Comparison of ENCODE assay signal across 9 cellular contexts in genomic region chr2:102975996-102976636, GRCh38.
A peak's percentile ranks its signal among the peaks of the same experiment; 100 is the strongest.
DNase-seq lines count a peak whose midpoint lies in the region; ATAC-seq and TF ChIP-seq lines count a peak whose summit lies in the region.
"Had no signal": no experiment of that assay in that cellular context is flagged by ENCODE, and none has a peak within 500 bp of the region (broad histone marks: within the 10 kb centered on the region; RNA-seq: fewer than 3 reads in every experiment).

No MANE protein-coding gene starts in this region.

- no peak for ATAC-seq in GM18873 (IDR thresholded peaks at IDR 0.05; ENCODE audit: low FRiP score, unreplicated experiment)

- 0 out of 2 replicates have a peak, but pooled peaks have one; percentile 41 for TF ChIP-seq CTCF in HEK293 (tag by site-specific recombination; IDR thresholded peaks at IDR 0.05)
- peak; percentile 66 for TF ChIP-seq CTCF in nephron (IDR thresholded peaks at IDR 0.05; ENCODE audit: unreplicated experiment in 3 of 3)

- no peaks in the 10 kb centered on the region for H3K9me3 Mint-ChIP-seq in nephron

- no peaks in the 10 kb centered on the region for H3K36me3 Mint-ChIP-seq in nephron (ENCODE audit: low read depth)

- H3K27ac ChIP-seq in HEK293 (ENCODE audit: extremely low read depth, low read depth, low read length): no peak overlapping the region
- H3K27ac ChIP-seq: SJSA1 had no signal

- H3K9me3 ChIP-seq in HEK293 (ENCODE audit: control insufficient read depth, insufficient read depth, low read depth, low read length): no peaks in the 10 kb centered on the region
- H3K9me3 ChIP-seq: SJSA1 had no signal

- peak overlapping the region in 2 of 3 experiments; percentile 1 to 14 for H3K27ac Mint-ChIP-seq in nephron

- H3K4me1 Mint-ChIP-seq in nephron: peaks cover 31% of the 10 kb centered on the region

- no peaks in the 10 kb centered on the region for H3K36me3 ChIP-seq in HEK293 (ENCODE audit: control insufficient read depth in 2 of 2, insufficient read depth in 1 of 2, low read length in 2 of 2)
- H3K36me3 ChIP-seq: SJSA1 had no signal

- no peak overlapping the region for H3K4me3 ChIP-seq in HEK293 (ENCODE audit: low read depth, low read length)
- H3K4me3 ChIP-seq: SJSA1 had no signal

- POLR2A ChIA-PET in HEK293 (lab: Yijun Ruan, JAX): no interaction called here

- peak; percentile 10 for DNase-seq in ELR (ENCODE audit: low read depth)
- DNase-seq in NCI-H524 treated with DMSO at 0.1 percent for 48 hours (lab: John Stamatoyannopoulos, UW): peak; percentile 22
- DNase-seq in cerebellar cortex (ENCODE audit: low spot score): peak; percentile 40
- no peak for DNase-seq in activated effector memory CD4-positive, alpha-beta T cell treated with Interleukin-2 at 50 U/mL for 16 hours
- no peak for DNase-seq in activated CD4-positive, alpha-beta T cell treated with anti-CD3 and anti-CD28 coated beads, Interleukin-2, amount 50 U/mL, for 1 hour

- H3K27me3 Mint-ChIP-seq in nephron (ENCODE audit: low read depth): no peaks in the 10 kb centered on the region

- CTCF ChIA-PET in HEK293 (lab: Yijun Ruan, JAX): interaction anchor here (0.6 to 1.6 kb wide), 8 partner anchors 10 to 935 kb away, joined by 3 to 7 read pairs (median 3); no protein-coding TSS in a partner anchor

- no peaks in the 10 kb centered on the region for H3K4me1 ChIP-seq in HEK293 (ENCODE audit: control insufficient read depth, insufficient read depth, low read length)
- H3K4me1 ChIP-seq: SJSA1 had no signal

- peak overlapping the region in 1 of 3 experiments; percentile 2 for H3K4me3 Mint-ChIP-seq in nephron

TF ChIP-seq in HEK293, 187 proteins besides CTCF, POLR2A, EP300 and RAD21:
- TF ChIP-seq PRDM10 (tag by site-specific recombination; IDR thresholded peaks at IDR 0.05): peak; percentile 34; the same call in 1 of the 2 replicates
- peak; percentile 45 for TF ChIP-seq ZNF654 (tag by site-specific recombination; IDR thresholded peaks at IDR 0.05; ENCODE audit: low read depth)
- no peak for TF ChIP-seq ZNF596 (tag by site-specific recombination; IDR thresholded peaks at IDR 0.05)

Comparison
In these comparisons a context has a peak if more than half of its experiments do, and no peak if none do; other contexts are left out.
1. DNase-seq: peak in ELR (single experiment), NCI-H524 treated with DMSO at 0.1 percent for 48 hours (single experiment) and cerebellar cortex (single experiment); none in activated effector memory CD4-positive, alpha-beta T cell treated with Interleukin-2 at 50 U/mL for 16 hours (single experiment) and activated CD4-positive, alpha-beta T cell treated with anti-CD3 and anti-CD28 coated beads, Interleukin-2, amount 50 U/mL, for 1 hour (single experiment).